In the genomic region with DNA sequence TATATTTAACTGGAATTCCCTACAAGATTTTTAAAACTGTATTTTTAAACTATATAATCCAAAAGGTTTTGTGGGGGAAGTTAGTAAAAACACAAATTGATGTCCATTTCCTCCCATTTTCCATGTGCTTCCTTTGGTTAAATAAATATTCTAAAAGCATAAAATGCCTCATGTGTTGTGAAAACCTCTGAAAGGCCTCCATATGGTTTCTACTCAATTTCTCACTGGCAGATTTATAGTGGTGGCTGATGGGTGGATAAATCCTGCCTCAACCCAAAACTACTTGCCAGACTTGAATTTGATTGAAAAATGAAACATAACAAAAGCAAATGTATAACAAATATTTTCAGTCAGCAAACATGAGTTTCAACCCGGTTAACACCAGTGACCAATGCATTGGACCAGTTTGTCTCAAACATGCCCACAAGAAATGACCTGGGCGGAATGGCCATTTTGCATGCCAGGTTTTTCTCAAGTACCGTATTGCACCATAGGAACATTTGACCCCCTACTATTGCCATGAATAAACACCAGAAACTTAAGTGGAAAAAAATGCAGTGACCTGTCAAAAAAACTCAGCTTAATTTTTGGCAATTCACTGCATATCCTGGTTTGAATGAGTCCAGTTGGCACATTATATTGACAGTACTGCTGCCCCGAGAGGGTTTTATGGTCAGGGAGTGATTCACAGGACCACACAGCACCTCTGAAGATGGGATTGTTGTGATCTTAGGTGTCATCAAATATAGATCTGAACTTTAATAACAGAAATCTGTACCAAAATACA, we compare ENCODE assay signal across 17 cellular contexts.
DNase-seq lines count a peak whose midpoint lies in the region; ATAC-seq and TF ChIP-seq lines count a peak whose summit lies in the region.
"Had no signal": no experiment of that assay in that cellular context is flagged by ENCODE, and none has a peak within 500 bp of the region (broad histone marks: within the 10 kb centered on the region; RNA-seq: fewer than 3 reads in every experiment).

No MANE protein-coding gene starts in this region.

- 34 to 53% methylated on average over 4 of the region's 4 CpGs for WGBS in thyroid gland, 2 donors

- H3K36me3 ChIP-seq in SK-N-MC (ENCODE audit: insufficient read depth, low read length) (no peaks in the 10 kb centered on the region), thyroid gland (no peaks in the 10 kb centered on the region)
- H3K36me3 ChIP-seq: sigmoid colon, suprapubic skin, vagina had no signal

- no peak for TF ChIP-seq CTCF in thyroid gland (IDR thresholded peaks at IDR 0.05)

- H3K4me3 ChIP-seq in SK-N-MC (no peak overlapping the region), thyroid gland (replicated peaks in 1 of 3) (no peak overlapping the region)
- H3K4me3 ChIP-seq: sigmoid colon, suprapubic skin, vagina had no signal

- H3K27ac ChIP-seq in SK-N-MC (peak overlapping the region; percentile 60; the same call in 1 of the 2 replicates), thyroid gland (peak overlapping the region; percentile 61 to 78 (median 62))
- H3K27ac ChIP-seq: foreskin keratinocyte, suprapubic skin, vagina had no signal

- no peak for ATAC-seq in GM21360 (IDR thresholded peaks at IDR 0.05; ENCODE audit: unreplicated experiment)
- ATAC-seq: foreskin keratinocyte had no signal

- no peaks in the 10 kb centered on the region for H3K27me3 ChIP-seq in thyroid gland
- H3K27me3 ChIP-seq: foreskin keratinocyte, sigmoid colon, suprapubic skin, vagina had no signal

- DNase-seq in GM04504 (ENCODE audit: low read depth) (peak; percentile 9), SK-N-MC (ENCODE audit: low read depth, low spot score) (no peak), fibroblast of peridontal ligament (ENCODE audit: extremely low read depth) (peak; percentile 25), thyroid gland (peak; percentile 45 to 47), DMS53 (lab: John Stamatoyannopoulos, UW) (no peak)
- no peak for DNase-seq in activated naive CD4-positive, alpha-beta T cell treated with Interleukin-2 at 50 U/mL for 16 hours
- DNase-seq: activated CD4-positive, alpha-beta T cell treated with anti-CD3 and anti-CD28 coated beads, Interleukin-2, amount 50 U/mL, for 1 hour; H7; left ventricle myocardium superior; NCI-H2107; NCI-H510A treated with DMSO at 0.1 percent for 48 hours; posterior cingulate gyrus; sigmoid colon had no signal

- H3K9me3 ChIP-seq in SK-N-MC (ENCODE audit: low read depth, low read length): no peaks in the 10 kb centered on the region
- H3K9me3 ChIP-seq in thyroid gland: no peaks in the 10 kb centered on the region
- H3K9me3 ChIP-seq: sigmoid colon, suprapubic skin, vagina had no signal

- no peak for TF ChIP-seq POLR2A in thyroid gland (IDR thresholded peaks at IDR 0.05)

- peaks cover 19 to 20% of the 10 kb centered on the region in 2 donors for H3K4me1 ChIP-seq in thyroid gland
- H3K4me1 ChIP-seq: suprapubic skin had no signal

- intact Hi-C loops in thyroid gland (cut with DNase I): no loop called here

- no peak overlapping the region for H3K9ac ChIP-seq in SK-N-MC (ENCODE audit: insufficient read length)

Comparison
In these comparisons a context has a peak if more than half of its experiments do, and no peak if none do; other contexts are left out.
1. DNase-seq: peak in GM04504 (single experiment), fibroblast of peridontal ligament (single experiment) and thyroid gland (2 of 2); none in SK-N-MC (single experiment), activated naive CD4-positive, alpha-beta T cell treated with Interleukin-2 at 50 U/mL for 16 hours (single experiment) and DMS53 (single experiment).